10 cellular contexts compared by ENCODE assay signal in genomic region chr10:34716958-34717357, GRCh38.
A peak's percentile ranks its signal among the peaks of the same experiment; 100 is the strongest.
DNase-seq lines count a peak whose midpoint lies in the region; ATAC-seq, FAIRE-seq and TF ChIP-seq lines count a peak whose summit lies in the region.
"Had no signal": no experiment of that assay in that cellular context is flagged by ENCODE, and none has a peak within 500 bp of the region (broad histone marks: within the 10 kb centered on the region; RNA-seq: fewer than 3 reads in every experiment).

No MANE protein-coding gene starts in this region.

- peak; percentile 63 for ATAC-seq in GM19023 (IDR thresholded peaks at IDR 0.05; ENCODE audit: unreplicated experiment)
- ATAC-seq in HG03139 (IDR thresholded peaks at IDR 0.05; ENCODE audit: unreplicated experiment), result peak; percentile 75
- no peak for ATAC-seq in left ventricle myocardium superior
- ATAC-seq: activated CD4-positive, CD25-positive, alpha-beta regulatory T cell treated with anti-CD3 and anti-CD28 coated beads, Interleukin-2, amount 50 U/mL, for 24 hours had no signal

- DNase-seq in OCI-M1 (lab: John Stamatoyannopoulos, UW) (peak; percentile 91), urothelium cell line (ENCODE audit: low spot score) (no peak), left ventricle myocardium superior (no peak)
- no peak for DNase-seq in activated CD4-positive, alpha-beta T cell treated with anti-CD3 and anti-CD28 coated beads for 48 hours
- DNase-seq: cerebellar nuclear complex, NCI-H1105 treated with DMSO at 0.1 percent for 48 hours had no signal

- H3K4me1 Mint-ChIP-seq in nephron, result peaks cover 43% of the 10 kb centered on the region

- H3K36me3 Mint-ChIP-seq in nephron (ENCODE audit: low read depth), result no peaks in the 10 kb centered on the region

- H3K9me3 Mint-ChIP-seq in nephron, result no peaks in the 10 kb centered on the region

- intact Hi-C loops in left ventricle myocardium superior (cut with micrococcal nuclease), result no loop called here

- peak overlapping the region; percentile 28 to 69 (median 68) for H3K27ac Mint-ChIP-seq in nephron

- TF ChIP-seq CTCF in nephron (IDR thresholded peaks at IDR 0.05; ENCODE audit: unreplicated experiment in 3 of 3), result no peak

- H3K4me3 Mint-ChIP-seq in nephron, result no peak overlapping the region

- FAIRE-seq in urothelium cell line (lab: Jason Lieb, UNC), result no peak

- H3K27me3 Mint-ChIP-seq in nephron (ENCODE audit: low read depth), result no peaks in the 10 kb centered on the region
